9 cellular contexts compared by ENCODE assay signal in the genomic region with DNA sequence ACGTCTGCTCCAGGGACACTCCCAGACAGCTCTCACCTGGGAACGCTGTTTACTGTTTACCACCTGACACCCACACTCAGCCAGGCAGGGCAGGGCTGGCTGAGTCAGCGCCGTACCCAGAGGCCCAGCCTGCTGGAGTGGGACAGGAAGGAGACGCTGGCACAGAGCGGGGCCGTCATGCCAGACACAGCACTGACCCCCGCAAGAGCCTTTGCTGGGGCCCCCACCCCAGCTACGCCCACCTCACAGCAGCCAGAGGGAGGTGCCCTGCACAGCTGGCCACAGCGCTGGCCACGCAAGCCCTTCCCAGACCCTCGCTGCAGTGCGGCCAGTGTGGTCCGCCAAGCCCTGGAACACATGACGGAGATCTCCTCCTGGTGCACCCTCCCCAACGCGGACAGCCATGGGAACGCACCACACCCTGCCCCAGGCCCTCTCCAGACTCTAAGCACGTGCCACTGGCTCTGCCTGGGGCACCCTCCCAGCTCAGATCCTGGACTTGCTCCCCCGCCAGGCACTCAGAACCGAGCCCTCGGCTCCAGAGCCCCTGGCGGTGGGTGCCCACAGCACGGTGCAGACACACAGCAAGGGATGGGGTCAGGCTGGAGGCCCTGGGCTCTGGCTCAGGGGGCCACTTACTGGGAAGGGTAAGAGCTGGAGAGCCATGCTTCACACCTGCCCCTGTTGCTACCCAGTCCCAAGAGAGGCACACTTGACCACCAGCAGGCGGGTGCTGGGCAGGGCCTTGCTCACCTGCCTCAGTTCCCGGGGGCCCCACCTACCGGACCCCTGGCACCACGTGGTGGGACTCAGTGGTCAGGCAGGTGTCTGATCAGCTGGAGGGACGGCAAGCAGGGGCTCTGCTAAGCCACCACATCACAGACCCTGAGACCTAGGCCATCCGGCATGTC. TPM values are rescaled to one million over a fixed set of nuclear protein-coding genes. Genes with fewer than 3 reads are reported as not detected.
DNase-seq lines count a peak whose midpoint lies in the region; ATAC-seq and TF ChIP-seq lines count a peak whose summit lies in the region.
"Had no signal": no experiment of that assay in that cellular context is flagged by ENCODE, and none has a peak within 500 bp of the region (broad histone marks: within the 10 kb centered on the region; RNA-seq: fewer than 3 reads in every experiment).

No MANE protein-coding gene starts in this region.

- peaks cover 66% of the 10 kb centered on the region for H3K4me1 Mint-ChIP-seq in HFFc6 (ENCODE audit: low read depth)

- H3K79me2 ChIP-seq in smooth muscle cell (ENCODE audit: low read depth) = no peaks in the 10 kb centered on the region

- no peaks in the 10 kb centered on the region for H3K9me3 Mint-ChIP-seq in HFFc6

- peak overlapping the region; percentile 42 for H3K4me2 ChIP-seq in smooth muscle cell

- 67% methylated on average over 30 of the region's 30 CpGs for WGBS in smooth muscle cell (ENCODE audit: low lambda C conversion rate)

- ATAC-seq in left ventricle myocardium superior (no peak), HG03039 (IDR thresholded peaks at IDR 0.05; ENCODE audit: unreplicated experiment) (no peak), HG02588 (IDR thresholded peaks at IDR 0.05; ENCODE audit: unreplicated experiment) (no peak)

- no peak overlapping the region for H3K4me3 ChIP-seq in smooth muscle cell

- no peaks in the 10 kb centered on the region for H3K36me3 Mint-ChIP-seq in HFFc6 (ENCODE audit: low read depth)

- peak overlapping the region; percentile 91 for H3K27ac ChIP-seq in smooth muscle cell (ENCODE audit: low read depth)
- H3K27ac ChIP-seq: neutrophil had no signal

- H3K27me3 Mint-ChIP-seq in HFFc6 (ENCODE audit: insufficient read depth) = no peaks in the 10 kb centered on the region

- no peaks in the 10 kb centered on the region for H3K36me3 ChIP-seq in smooth muscle cell (ENCODE audit: low read depth)
- H3K36me3 ChIP-seq: neutrophil had no signal

- H2AFZ ChIP-seq in smooth muscle cell (ENCODE audit: low read depth) = no peak overlapping the region

- intact Hi-C loops in left ventricle myocardium superior (cut with micrococcal nuclease) = loop anchor here (10.0 kb wide), 1 partner anchor 72 kb away; no protein-coding TSS in a partner anchor

- no peaks in the 10 kb centered on the region for H4K20me1 ChIP-seq in smooth muscle cell (ENCODE audit: low read depth)

- H3K4me3 Mint-ChIP-seq in HFFc6 = no peak overlapping the region; the same call in 1 of the 2 replicates

- H3K27ac Mint-ChIP-seq in HFFc6 = peak overlapping the region; percentile 87

- peaks cover 3% of the 10 kb centered on the region for H3F3A ChIP-seq in smooth muscle cell (ENCODE audit: low read depth)

- TF ChIP-seq CTCF in HFFc6 (IDR thresholded peaks at IDR 0.05) (no peak; the same call in 1 of the 2 replicates), smooth muscle cell (IDR thresholded peaks at IDR 0.05; ENCODE audit: borderline replicate concordance, insufficient read depth, poor library complexity, severe bottlenecking) (no peak)

- H3K27me3 ChIP-seq in smooth muscle cell (ENCODE audit: low read depth) = no peaks in the 10 kb centered on the region

- no peaks in the 10 kb centered on the region for H3K9me3 ChIP-seq in smooth muscle cell (replicated peaks; ENCODE audit: low read depth)
- H3K9me3 ChIP-seq: neutrophil had no signal

- H3K9ac ChIP-seq in smooth muscle cell (ENCODE audit: low read depth) = peak overlapping the region; percentile 84

- DNase-seq in HFFc6 (no peak), SW 1271 (lab: John Stamatoyannopoulos, UW) (peak; percentile 64 to 70), left ventricle myocardium superior (peak; percentile 31), smooth muscle cell (lab: John Stamatoyannopoulos, UW; ENCODE audit: unreplicated experiment) (no peak), superior temporal gyrus (ENCODE audit: extremely low spot score) (no peak)
- DNase-seq in activated T-cell treated with anti-CD3 and anti-CD28 coated beads, Interleukin-2, amount 50 U/mL, for 48 hours = no peak

- peaks cover 31% of the 10 kb centered on the region for H3K4me1 ChIP-seq in smooth muscle cell (ENCODE audit: low read depth)

RNA-seq across cellular contexts. Expression of a gene that starts 5.6 kb away (rescaled TPM):
- total RNA-seq in HFFc6 (2021; fragmentation: NEBNext Ultra II Directional; extraction: Animal tissue kit (Norgen Biotek cat#: 25700)) = 10 to 100 TPM; 50.2 to 76.2 (median 73.7) TPM
- total RNA-seq in left ventricle myocardium superior = 2.5 TPM
- total RNA-seq in smooth muscle cell = 49.7 and 53.8 TPM in 2 replicates
- 10.3 and 26.8 TPM in 2 replicates for polyA plus RNA-seq in smooth muscle cell

RNA-seq across cellular contexts. Expression of a gene that starts 13.0 kb away (rescaled TPM):
- 10 to 100 TPM in 2 of 6 experiments, 1 to 10 TPM in 4; 5.9 to 12.3 (median 7.9) TPM for total RNA-seq in HFFc6 (2021; fragmentation: NEBNext Ultra II Directional; extraction: Animal tissue kit (Norgen Biotek cat#: 25700))
- 1.5 TPM for total RNA-seq in left ventricle myocardium superior
- total RNA-seq in smooth muscle cell = 5.0 and 7.4 TPM in 2 replicates
- polyA plus RNA-seq in smooth muscle cell = 8.1 and 8.7 TPM in 2 replicates

RNA-seq across cellular contexts. Expression of a gene that starts 47.9 kb away (rescaled TPM):
- total RNA-seq in HFFc6 (2021; fragmentation: NEBNext Ultra II Directional; extraction: Animal tissue kit (Norgen Biotek cat#: 25700)) = under 1 TPM; 0.05 to 0.18 (median 0.11) TPM
- total RNA-seq in left ventricle myocardium superior = 0.27 TPM
- 0.09 TPM in 1 of 2 replicates, not detected in the other for total RNA-seq in smooth muscle cell
- 0.06 and 2.5 TPM in 2 replicates for polyA plus RNA-seq in smooth muscle cell

RNA-seq across cellular contexts. Expression of a gene that starts 48.3 kb away (rescaled TPM):
- total RNA-seq in HFFc6 (2021; fragmentation: NEBNext Ultra II Directional; extraction: Animal tissue kit (Norgen Biotek cat#: 25700)) = 10 to 100 TPM; 11.6 to 20.3 (median 18.4) TPM
- total RNA-seq in left ventricle myocardium superior (1.9 TPM), smooth muscle cell (15.1 and 16.4 TPM in 2 replicates)
- polyA plus RNA-seq in smooth muscle cell = 19.8 and 23.5 TPM in 2 replicates

Comparison
In these comparisons a context has a peak if more than half of its experiments do, and no peak if none do; other contexts are left out.
1. DNase-seq: peak in SW 1271 (2 of 2) and left ventricle myocardium superior (single experiment); none in HFFc6 (single experiment), smooth muscle cell (single experiment), activated T-cell treated with anti-CD3 and anti-CD28 coated beads, Interleukin-2, amount 50 U/mL, for 48 hours (0 of 2) and superior temporal gyrus (single experiment).
2. RNA of a gene that starts 5.6 kb away (total RNA-seq): 50.2 to 76.2 TPM in HFFc6 and 49.7 to 53.8 TPM in smooth muscle cell; 2.5 TPM in left ventricle myocardium superior (single experiment); every median in the first group is over 10 times any median in the second.